16 cellular contexts compared by ENCODE assay signal in the genomic region with DNA sequence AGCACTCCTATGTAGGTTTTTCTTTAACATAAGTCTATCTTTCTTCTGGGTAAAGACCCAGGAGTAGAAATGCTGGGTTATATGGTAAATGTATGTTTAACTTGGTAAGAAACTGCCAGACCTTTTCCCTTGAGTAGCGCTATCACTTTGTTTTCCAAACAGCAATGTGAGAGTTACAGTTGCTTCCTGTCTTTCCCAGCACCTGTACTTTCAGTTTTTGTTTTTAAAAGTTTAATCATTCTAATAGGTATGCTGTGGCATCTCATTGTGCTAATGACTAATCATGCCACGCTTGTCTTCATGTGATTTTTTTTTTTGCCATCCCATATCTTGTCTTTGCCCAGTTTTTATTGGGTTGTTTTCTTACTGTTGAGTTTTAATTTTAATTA.
DNase-seq lines count a peak whose midpoint lies in the region; ATAC-seq and TF ChIP-seq lines count a peak whose summit lies in the region.
"Had no signal": no experiment of that assay in that cellular context is flagged by ENCODE, and none has a peak within 500 bp of the region (broad histone marks: within the 10 kb centered on the region; RNA-seq: fewer than 3 reads in every experiment).

No MANE protein-coding gene starts in this region.

- peak overlapping the region; percentile 88 for H3K27ac Mint-ChIP-seq in activated naive CD4-positive, alpha-beta T cell treated with anti-CD3 and anti-CD28 coated beads, Interleukin-2, amount 10 ng/mL, durations not matched to agents 7 days and 5 days
- peak overlapping the region; percentile 85 to 94 for H3K27ac Mint-ChIP-seq in effector memory CD8-positive, alpha-beta T cell
- H3K27ac Mint-ChIP-seq in stimulated activated naive CD8-positive, alpha-beta T cell treated with anti-CD3 and anti-CD28 coated beads, Interleukin-15, Interleukin-2, amounts not matched to agents 100 ng/mL and 50 ng/mL, for 24 hours, result peak overlapping the region; percentile 61

- peaks cover 55% of the 10 kb centered on the region for H3K36me3 Mint-ChIP-seq in activated naive CD4-positive, alpha-beta T cell treated with anti-CD3 and anti-CD28 coated beads, Interleukin-2, amount 10 ng/mL, durations not matched to agents 7 days and 5 days
- H3K36me3 Mint-ChIP-seq in effector memory CD8-positive, alpha-beta T cell (ENCODE audit: insufficient read depth), result peaks cover 71% of the 10 kb centered on the region
- H3K36me3 Mint-ChIP-seq in stimulated activated naive CD8-positive, alpha-beta T cell treated with anti-CD3 and anti-CD28 coated beads, Interleukin-15, Interleukin-2, amounts not matched to agents 100 ng/mL and 50 ng/mL, for 24 hours (ENCODE audit: low read depth), result peaks cover 54% of the 10 kb centered on the region

- no peaks in the 10 kb centered on the region for H3K9me3 ChIP-seq in WERI-Rb-1 (ENCODE audit: severe bottlenecking)
- H3K9me3 ChIP-seq: tibial nerve had no signal

- no peak overlapping the region for H3K4me3 ChIP-seq in WERI-Rb-1 (ENCODE audit: low read depth, low read length)
- H3K4me3 ChIP-seq: tibial nerve had no signal

- H3K27me3 Mint-ChIP-seq in activated naive CD4-positive, alpha-beta T cell treated with anti-CD3 and anti-CD28 coated beads, Interleukin-2, amount 10 ng/mL, durations not matched to agents 7 days and 5 days, result no peaks in the 10 kb centered on the region
- no peaks in the 10 kb centered on the region for H3K27me3 Mint-ChIP-seq in effector memory CD8-positive, alpha-beta T cell
- no peaks in the 10 kb centered on the region for H3K27me3 Mint-ChIP-seq in stimulated activated naive CD8-positive, alpha-beta T cell treated with anti-CD3 and anti-CD28 coated beads, Interleukin-15, Interleukin-2, amounts not matched to agents 100 ng/mL and 50 ng/mL, for 24 hours
- H3K27me3 Mint-ChIP-seq: naive B cell had no signal

- DNase-seq in activated naive CD4-positive, alpha-beta T cell treated with anti-CD3 and anti-CD28 coated beads, Interleukin-2, amount 10 ng/mL, durations not matched to agents 7 days and 5 days, result no peak
- DNase-seq in activated naive CD4-positive, alpha-beta T cell treated with anti-CD3 and anti-CD28 coated beads, Interleukin-2, amount 50 U/mL, for 16 hours, result no peak
- no peak for DNase-seq in WERI-Rb-1
- DNase-seq in effector memory CD8-positive, alpha-beta T cell, result no peak
- DNase-seq in COR-L47 (lab: John Stamatoyannopoulos, UW), result no peak
- DNase-seq: activated CD4-positive, alpha-beta T cell treated with anti-CD3 and anti-CD28 coated beads for 1 hour; brain microvascular endothelial cell; effector CD4-positive, alpha-beta T cell; GF-D8; left ventricle myocardium superior; naive B cell; NCI-H2029 had no signal

- H3K36me3 ChIP-seq in WERI-Rb-1, result peaks cover 48% of the 10 kb centered on the region

- H3K9me3 Mint-ChIP-seq in activated naive CD4-positive, alpha-beta T cell treated with anti-CD3 and anti-CD28 coated beads, Interleukin-2, amount 10 ng/mL, durations not matched to agents 7 days and 5 days, result no peaks in the 10 kb centered on the region
- H3K9me3 Mint-ChIP-seq in effector memory CD8-positive, alpha-beta T cell, result no peaks in the 10 kb centered on the region
- H3K9me3 Mint-ChIP-seq in stimulated activated naive CD8-positive, alpha-beta T cell treated with anti-CD3 and anti-CD28 coated beads, Interleukin-15, Interleukin-2, amounts not matched to agents 100 ng/mL and 50 ng/mL, for 24 hours, result no peaks in the 10 kb centered on the region
- H3K9me3 Mint-ChIP-seq: naive B cell had no signal

- no peak for TF ChIP-seq CTCF in WERI-Rb-1 (IDR thresholded peaks at IDR 0.05; ENCODE audit: low read depth, low read length)

- CTCF ChIA-PET in activated naive CD4-positive, alpha-beta T cell treated with anti-CD3 and anti-CD28 coated beads, Interleukin-2, amount 10 ng/mL, durations not matched to agents 7 days and 5 days (lab: Charles Lee), result no interaction called here

- H3K27ac ChIP-seq in WERI-Rb-1, result peak overlapping the region; percentile 66
- H3K27ac ChIP-seq: brain microvascular endothelial cell, tibial nerve had no signal

- ATAC-seq in effector memory CD8-positive, alpha-beta T cell (replicated peaks), result peak; percentile 71
- ATAC-seq in HG03432 (IDR thresholded peaks at IDR 0.05; ENCODE audit: unreplicated experiment) (no peak), GM18861 (IDR thresholded peaks at IDR 0.05; ENCODE audit: unreplicated experiment) (no peak)
- ATAC-seq: left ventricle myocardium superior had no signal

- no peaks in the 10 kb centered on the region for H3K27me3 ChIP-seq in WERI-Rb-1 (ENCODE audit: insufficient read depth, low read depth, severe bottlenecking)
- H3K27me3 ChIP-seq: brain microvascular endothelial cell, tibial nerve had no signal

- H3K4me1 Mint-ChIP-seq in activated naive CD4-positive, alpha-beta T cell treated with anti-CD3 and anti-CD28 coated beads, Interleukin-2, amount 10 ng/mL, durations not matched to agents 7 days and 5 days, result peaks cover 31% of the 10 kb centered on the region
- peaks cover 7 to 27% of the 10 kb centered on the region in 2 donors for H3K4me1 Mint-ChIP-seq in effector memory CD8-positive, alpha-beta T cell (ENCODE audit: low read depth in 2 of 2)
- peaks cover 15% of the 10 kb centered on the region for H3K4me1 Mint-ChIP-seq in stimulated activated naive CD8-positive, alpha-beta T cell treated with anti-CD3 and anti-CD28 coated beads, Interleukin-15, Interleukin-2, amounts not matched to agents 100 ng/mL and 50 ng/mL, for 24 hours (ENCODE audit: low read depth)

- no peak overlapping the region for H3K4me3 Mint-ChIP-seq in activated naive CD4-positive, alpha-beta T cell treated with anti-CD3 and anti-CD28 coated beads, Interleukin-2, amount 10 ng/mL, durations not matched to agents 7 days and 5 days
- H3K4me3 Mint-ChIP-seq in effector memory CD8-positive, alpha-beta T cell, result peak overlapping the region; percentile 56 to 62
- no peak overlapping the region for H3K4me3 Mint-ChIP-seq in stimulated activated naive CD8-positive, alpha-beta T cell treated with anti-CD3 and anti-CD28 coated beads, Interleukin-15, Interleukin-2, amounts not matched to agents 100 ng/mL and 50 ng/mL, for 24 hours
- H3K4me3 Mint-ChIP-seq: naive B cell had no signal

Comparison
In these comparisons a context has a peak if more than half of its experiments do, and no peak if none do; other contexts are left out.
1. H3K4me3 Mint-ChIP-seq: peak in effector memory CD8-positive, alpha-beta T cell (2 of 2); none in activated naive CD4-positive, alpha-beta T cell treated with anti-CD3 and anti-CD28 coated beads, Interleukin-2, amount 10 ng/mL, durations not matched to agents 7 days and 5 days (single experiment) and stimulated activated naive CD8-positive, alpha-beta T cell treated with anti-CD3 and anti-CD28 coated beads, Interleukin-15, Interleukin-2, amounts not matched to agents 100 ng/mL and 50 ng/mL, for 24 hours (single experiment).
2. Peak in every context shown above with its lines, with median percentiles within 50 percentile points of each other: H3K27ac Mint-ChIP-seq.